Comparison of ENCODE assay signal across 18 cellular contexts in genomic region chr17:73498176-73498575, GRCh38.
DNase-seq lines count a peak whose midpoint lies in the region; ATAC-seq, FAIRE-seq and TF ChIP-seq lines count a peak whose summit lies in the region.
"Had no signal": no experiment of that assay in that cellular context is flagged by ENCODE, and none has a peak within 500 bp of the region (broad histone marks: within the 10 kb centered on the region; RNA-seq: fewer than 3 reads in every experiment).

No MANE protein-coding gene starts in this region.

- H3K9me3 Mint-ChIP-seq in activated CD4-positive, alpha-beta T cell treated with anti-CD3 and anti-CD28 coated beads, Interleukin-2, amount 10 ng/mL, durations not matched to agents 7 days and 5 days, result no peaks in the 10 kb centered on the region
- H3K9me3 Mint-ChIP-seq in stimulated activated naive CD8-positive, alpha-beta T cell treated with anti-CD3 and anti-CD28 coated beads, Interleukin-15, amount 100 ng/mL, for 72 hours, result no peaks in the 10 kb centered on the region
- H3K9me3 Mint-ChIP-seq: CD4-positive, CD25-positive, alpha-beta regulatory T cell; GM23338 had no signal

- FAIRE-seq in kidney (lab: Jason Lieb, UNC), result no peak
- FAIRE-seq: HTR-8/SVneo had no signal

- no peak overlapping the region for H3K27ac Mint-ChIP-seq in activated CD4-positive, alpha-beta T cell treated with anti-CD3 and anti-CD28 coated beads, Interleukin-2, amount 10 ng/mL, durations not matched to agents 7 days and 5 days
- H3K27ac Mint-ChIP-seq in stimulated activated naive CD8-positive, alpha-beta T cell treated with anti-CD3 and anti-CD28 coated beads, Interleukin-15, amount 100 ng/mL, for 72 hours, result no peak overlapping the region
- H3K27ac Mint-ChIP-seq: CD4-positive, CD25-positive, alpha-beta regulatory T cell; GM23338 had no signal

- no peak for ATAC-seq in stimulated activated naive CD8-positive, alpha-beta T cell treated with anti-CD3 and anti-CD28 coated beads, Interleukin-15, amount 100 ng/mL, for 72 hours
- ATAC-seq: GM23338, HCT116 had no signal

- no peaks in the 10 kb centered on the region for H3K36me3 Mint-ChIP-seq in activated CD4-positive, alpha-beta T cell treated with anti-CD3 and anti-CD28 coated beads, Interleukin-2, amount 10 ng/mL, durations not matched to agents 7 days and 5 days (ENCODE audit: low read depth)
- H3K36me3 Mint-ChIP-seq: CD4-positive, CD25-positive, alpha-beta regulatory T cell had no signal

- H3K4me3 ChIP-seq in HEK293 (ENCODE audit: low read depth, low read length) (no peak overlapping the region), kidney (ENCODE audit: low read length in 2 of 2) (no peak overlapping the region), thyroid gland (replicated peaks in 1 of 3) (no peak overlapping the region)
- H3K4me3 ChIP-seq: GM23338 had no signal

- H3K27me3 Mint-ChIP-seq in activated CD4-positive, alpha-beta T cell treated with anti-CD3 and anti-CD28 coated beads, Interleukin-2, amount 10 ng/mL, durations not matched to agents 7 days and 5 days, result no peaks in the 10 kb centered on the region
- H3K27me3 Mint-ChIP-seq in stimulated activated naive CD8-positive, alpha-beta T cell treated with anti-CD3 and anti-CD28 coated beads, Interleukin-15, amount 100 ng/mL, for 72 hours, result no peaks in the 10 kb centered on the region

- no peaks in the 10 kb centered on the region for H3K27me3 ChIP-seq in thyroid gland
- H3K27me3 ChIP-seq: BE2C had no signal

- no peak for TF ChIP-seq POLR2A in thyroid gland (IDR thresholded peaks at IDR 0.05)

- H3K36me3 ChIP-seq in HEK293 (ENCODE audit: control insufficient read depth in 2 of 2, insufficient read depth in 1 of 2, low read length in 2 of 2) (no peaks in the 10 kb centered on the region), kidney (ENCODE audit: control insufficient read depth in 1 of 2, insufficient read depth in 2 of 2, low read length in 2 of 2) (no peaks in the 10 kb centered on the region), thyroid gland (no peaks in the 10 kb centered on the region)
- H3K36me3 ChIP-seq: BE2C had no signal

- H3K27ac ChIP-seq in HEK293 (ENCODE audit: extremely low read depth, low read depth, low read length) (no peak overlapping the region), kidney (ENCODE audit: low read depth in 2 of 2, low read length in 2 of 2) (no peak overlapping the region), thyroid gland (no peak overlapping the region)

- TF ChIP-seq CTCF in HEK293 (tag by site-specific recombination; IDR thresholded peaks at IDR 0.05) (no peak), kidney (IDR thresholded peaks at IDR 0.05; ENCODE audit: borderline replicate concordance, extremely low read depth, insufficient read depth) (no peak), thyroid gland (IDR thresholded peaks at IDR 0.05) (no peak)

- 52 to 69% methylated on average over 8 of the region's 8 CpGs for WGBS in thyroid gland, 2 donors

- POLR2A ChIA-PET in HEK293 (lab: Yijun Ruan, JAX), result no interaction called here
- POLR2A ChIA-PET in activated CD4-positive, alpha-beta T cell treated with anti-CD3 and anti-CD28 coated beads, Interleukin-2, amount 10 ng/mL, durations not matched to agents 7 days and 5 days (lab: Charles Lee), result no interaction called here

- no peak overlapping the region for H3K9ac ChIP-seq in kidney (ENCODE audit: low read length in 2 of 2)

- H3K4me3 Mint-ChIP-seq in activated CD4-positive, alpha-beta T cell treated with anti-CD3 and anti-CD28 coated beads, Interleukin-2, amount 10 ng/mL, durations not matched to agents 7 days and 5 days, result no peak overlapping the region
- H3K4me3 Mint-ChIP-seq in stimulated activated naive CD8-positive, alpha-beta T cell treated with anti-CD3 and anti-CD28 coated beads, Interleukin-15, amount 100 ng/mL, for 72 hours, result no peak overlapping the region
- H3K4me3 Mint-ChIP-seq: CD4-positive, CD25-positive, alpha-beta regulatory T cell; GM23338 had no signal

- H3K4me1 ChIP-seq in HEK293 (ENCODE audit: control insufficient read depth, insufficient read depth, low read length), result 0 out of 2 replicates have a peak, but pooled peaks cover 3% of the 10 kb centered on the region
- no peaks in the 10 kb centered on the region for H3K4me1 ChIP-seq in kidney (ENCODE audit: control insufficient read depth in 1 of 2, insufficient read depth in 1 of 2, low read depth in 1 of 2, low read length in 2 of 2)
- H3K4me1 ChIP-seq in thyroid gland, result no peaks in the 10 kb centered on the region
- H3K4me1 ChIP-seq: Caco-2 had no signal

- no peaks in the 10 kb centered on the region for H3K9me3 ChIP-seq in HEK293 (ENCODE audit: control insufficient read depth, insufficient read depth, low read depth, low read length)
- H3K9me3 ChIP-seq in kidney (ENCODE audit: control insufficient read depth in 1 of 2, low read length in 2 of 2), result no peaks in the 10 kb centered on the region
- no peaks in the 10 kb centered on the region for H3K9me3 ChIP-seq in thyroid gland
- H3K9me3 ChIP-seq: BE2C, Caco-2 had no signal

- peak; percentile 45 for DNase-seq in kidney
- DNase-seq in occipital lobe (lab: John Stamatoyannopoulos, UW), result peak; percentile 26
- peak; percentile 22 to 27 for DNase-seq in thyroid gland
- DNase-seq in activated CD4-positive, alpha-beta T cell treated with anti-CD3 and anti-CD28 coated beads, Interleukin-2, amount 10 ng/mL, durations not matched to agents 7 days and 5 days, result no peak
- no peak for DNase-seq in stimulated activated naive CD8-positive, alpha-beta T cell treated with anti-CD3 and anti-CD28 coated beads, Interleukin-15, amount 100 ng/mL, for 72 hours
- no peak for DNase-seq in cerebellum (ENCODE audit: low spot score)
- DNase-seq: BE2C; C1 segment of cervical spinal cord; Caco-2; CD4-positive, CD25-positive, alpha-beta regulatory T cell; DMS79 treated with DMSO at 0.1 percent for 48 hours; GF-D8; H7; IMR-90 had no signal

- CTCF ChIA-PET in HEK293 (lab: Yijun Ruan, JAX), result interaction anchor here (0.6 kb wide), 1 partner anchor 160 kb away, joined by 3 read pairs; no protein-coding TSS in a partner anchor
- CTCF ChIA-PET in activated CD4-positive, alpha-beta T cell treated with anti-CD3 and anti-CD28 coated beads, Interleukin-2, amount 10 ng/mL, durations not matched to agents 7 days and 5 days (lab: Charles Lee), result no interaction called here

- intact Hi-C loops in kidney (cut with DNase I) (no loop called here), thyroid gland (cut with DNase I) (no loop called here)

- H3K4me1 Mint-ChIP-seq in activated CD4-positive, alpha-beta T cell treated with anti-CD3 and anti-CD28 coated beads, Interleukin-2, amount 10 ng/mL, durations not matched to agents 7 days and 5 days, result no peaks in the 10 kb centered on the region
- no peaks in the 10 kb centered on the region for H3K4me1 Mint-ChIP-seq in stimulated activated naive CD8-positive, alpha-beta T cell treated with anti-CD3 and anti-CD28 coated beads, Interleukin-15, amount 100 ng/mL, for 72 hours

TF ChIP-seq in HEK293, 187 proteins besides CTCF, POLR2A, EP300 and RAD21:
- TF ChIP-seq EGR2 (tag by site-specific recombination; IDR thresholded peaks at IDR 0.05; ENCODE audit: low read depth) (0 out of 2 replicates have a peak, but pooled peaks have one; percentile 31), ZNF148 (tag by site-specific recombination; IDR thresholded peaks at IDR 0.05; ENCODE audit: borderline replicate concordance) (no peak), ZFHX2 (tag by site-specific recombination; conservative IDR thresholded peaks at IDR 0.05) (peak; percentile 56; the same call in 1 of the 2 replicates)
TF ChIP-seq in HEK293: peak in this region for 2.

Comparison
In these comparisons a context has a peak if more than half of its experiments do, and no peak if none do; other contexts are left out.
1. DNase-seq: peak in kidney (single experiment), occipital lobe (single experiment) and thyroid gland (2 of 2); none in activated CD4-positive, alpha-beta T cell treated with anti-CD3 and anti-CD28 coated beads, Interleukin-2, amount 10 ng/mL, durations not matched to agents 7 days and 5 days (single experiment), stimulated activated naive CD8-positive, alpha-beta T cell treated with anti-CD3 and anti-CD28 coated beads, Interleukin-15, amount 100 ng/mL, for 72 hours (0 of 2) and cerebellum (single experiment).